In the genomic region with DNA sequence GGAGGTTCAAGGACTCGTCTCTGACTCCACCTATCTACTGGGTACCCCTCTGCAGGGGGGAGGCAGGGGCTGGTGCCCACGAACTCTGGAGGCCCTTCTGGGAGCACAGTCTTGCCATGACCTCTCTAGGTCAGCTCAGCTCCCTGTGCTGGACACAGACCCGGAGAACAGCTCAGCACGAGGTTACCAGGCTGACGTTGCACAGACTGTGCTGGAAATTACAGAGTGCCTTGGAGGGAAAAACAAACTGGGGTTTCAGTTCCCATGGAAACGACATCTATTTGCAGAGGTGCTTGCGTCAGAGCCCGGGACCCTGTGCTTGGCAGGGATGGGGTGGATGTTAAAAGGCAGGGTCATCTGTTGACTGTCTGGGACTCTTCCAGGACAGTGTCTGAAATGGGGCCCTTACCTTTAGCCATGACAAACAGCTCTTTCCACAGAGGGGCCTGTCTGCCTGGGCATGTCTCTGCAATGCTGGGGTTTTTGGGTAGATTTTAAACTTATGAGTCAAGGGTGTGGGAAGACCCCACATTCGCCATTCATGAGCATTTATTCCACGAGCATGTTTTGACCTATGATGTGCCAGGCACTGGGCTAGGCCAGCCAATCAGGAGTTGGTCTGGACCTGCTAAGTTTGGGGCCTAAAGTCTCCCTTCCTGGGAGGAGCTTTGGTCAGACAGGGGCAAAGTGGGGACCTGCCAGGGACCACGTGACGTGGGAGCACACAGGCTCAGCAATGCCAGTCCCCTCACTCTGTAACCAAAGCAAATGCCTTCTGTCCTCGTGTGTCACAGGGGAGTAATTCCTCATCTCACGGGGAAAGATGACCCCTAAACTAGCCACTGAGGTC, we compare ENCODE assay signal across 1 cellular context.
TF ChIP-seq lines count a peak whose summit lies in the region.

No MANE protein-coding gene starts in this region.

TF ChIP-seq in SK-N-SH treated with all-trans-retinoic acid at 6 μM for 48 hours, 23 proteins besides CTCF, POLR2A, EP300 and RAD21 (continued from another document):
- TF ChIP-seq, protein P1, sequence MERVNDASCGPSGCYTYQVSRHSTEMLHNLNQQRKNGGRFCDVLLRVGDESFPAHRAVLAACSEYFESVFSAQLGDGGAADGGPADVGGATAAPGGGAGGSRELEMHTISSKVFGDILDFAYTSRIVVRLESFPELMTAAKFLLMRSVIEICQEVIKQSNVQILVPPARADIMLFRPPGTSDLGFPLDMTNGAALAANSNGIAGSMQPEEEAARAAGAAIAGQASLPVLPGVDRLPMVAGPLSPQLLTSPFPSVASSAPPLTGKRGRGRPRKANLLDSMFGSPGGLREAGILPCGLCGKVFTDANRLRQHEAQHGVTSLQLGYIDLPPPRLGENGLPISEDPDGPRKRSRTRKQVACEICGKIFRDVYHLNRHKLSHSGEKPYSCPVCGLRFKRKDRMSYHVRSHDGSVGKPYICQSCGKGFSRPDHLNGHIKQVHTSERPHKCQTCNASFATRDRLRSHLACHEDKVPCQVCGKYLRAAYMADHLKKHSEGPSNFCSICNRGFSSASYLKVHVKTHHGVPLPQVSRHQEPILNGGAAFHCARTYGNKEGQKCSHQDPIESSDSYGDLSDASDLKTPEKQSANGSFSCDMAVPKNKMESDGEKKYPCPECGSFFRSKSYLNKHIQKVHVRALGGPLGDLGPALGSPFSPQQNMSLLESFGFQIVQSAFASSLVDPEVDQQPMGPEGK (CRISPR knock-in tag; IDR thresholded peaks at IDR 0.05; ENCODE audit: borderline replicate concordance), result no peak
- TF ChIP-seq BACH2 (CRISPR knock-in tag; IDR thresholded peaks at IDR 0.05; ENCODE audit: borderline replicate concordance), result no peak
